In genomic region chr17:83101805-83102480, GRCh38 we compare ENCODE assay signal across 12 cellular contexts. TPM values are rescaled to one million over a fixed set of nuclear protein-coding genes. Genes with fewer than 3 reads are reported as not detected.
DNase-seq lines count a peak whose midpoint lies in the region; ATAC-seq and TF ChIP-seq lines count a peak whose summit lies in the region.
"Had no signal": no experiment of that assay in that cellular context is flagged by ENCODE, and none has a peak within 500 bp of the region (broad histone marks: within the 10 kb centered on the region; RNA-seq: fewer than 3 reads in every experiment).

No MANE protein-coding gene starts in this region.

- H3K4me3 ChIP-seq in mammary epithelial cell (replicated peaks in 1 of 3; ENCODE audit: insufficient read depth in 1 of 3, low read depth in 2 of 3, low read length in 3 of 3) (no peak overlapping the region), aorta (ENCODE audit: low read length in 2 of 2) (no peak overlapping the region)
- no peak overlapping the region for H3K4me3 ChIP-seq in naive thymus-derived CD4-positive, alpha-beta T cell (ENCODE audit: low read length)

- H3K27ac ChIP-seq in mammary epithelial cell (ENCODE audit: insufficient read depth, low read depth, low read length): no peak overlapping the region
- H3K27ac ChIP-seq in naive thymus-derived CD4-positive, alpha-beta T cell (ENCODE audit: low read depth, low read length): no peak overlapping the region
- peak overlapping the region; percentile 24 to 89 for H3K27ac ChIP-seq in aorta (ENCODE audit: low read depth in 1 of 2, low read length in 2 of 2)
- H3K27ac ChIP-seq: brain microvascular endothelial cell had no signal

- H3K9ac ChIP-seq in mammary epithelial cell (ENCODE audit: insufficient read depth, low read length): no peak overlapping the region

- DNase-seq in MCF 10A (ENCODE audit: unreplicated experiment): peak; percentile 71
- no peak for DNase-seq in mammary epithelial cell
- no peak for DNase-seq in naive thymus-derived CD4-positive, alpha-beta T cell
- peak in 1 of 2 donors; percentile 72 for DNase-seq in aorta
- DNase-seq: brain microvascular endothelial cell; NCI-H510A; stimulated activated CD4-positive, alpha-beta T cell treated with anti-CD3 and anti-CD28 coated beads, Interleukin-15, amount 100 ng/mL, for 24 hours had no signal

- ATAC-seq in naive thymus-derived CD4-positive, alpha-beta T cell: peak; percentile 4
- ATAC-seq in aorta (ENCODE audit: low FRiP score) (no peak), GM21367 (IDR thresholded peaks at IDR 0.05; ENCODE audit: unreplicated experiment) (no peak), HG02798 (IDR thresholded peaks at IDR 0.05; ENCODE audit: poor library complexity, unreplicated experiment) (no peak), GM21515 (IDR thresholded peaks at IDR 0.05; ENCODE audit: unreplicated experiment) (no peak)

- H3K36me3 ChIP-seq in mammary epithelial cell (ENCODE audit: insufficient read depth, low read length) (no peaks in the 10 kb centered on the region), aorta (ENCODE audit: control insufficient read depth in 1 of 2, insufficient read depth in 2 of 2, low read length in 1 of 2) (no peaks in the 10 kb centered on the region)
- H3K36me3 ChIP-seq in naive thymus-derived CD4-positive, alpha-beta T cell (ENCODE audit: control insufficient read depth in 2 of 3, insufficient read depth in 3 of 3, low read length in 3 of 3): no peaks in the 10 kb centered on the region
- H3K36me3 ChIP-seq: brain microvascular endothelial cell had no signal

- 78% methylated on average over 15 of the region's 22 CpGs for WGBS in mammary epithelial cell (ENCODE audit: low coverage, missing lambda C conversion rate)
- 16 to 22% methylated on average over 15 to 22 of the region's 22 CpGs for WGBS in aorta, 2 donors

- H3K36me3 Mint-ChIP-seq in MCF 10A (ENCODE audit: insufficient read depth, unreplicated experiment): no peaks in the 10 kb centered on the region
- peaks cover 11% of the 10 kb centered on the region for H3K36me3 Mint-ChIP-seq in dendritic cell treated with granulocyte-macrophage colony-stimulating factor and Interleukin-4, amounts not matched to agents 40 ng/mL and 50 ng/mL, for 4 days (ENCODE audit: low read depth)
- no peaks in the 10 kb centered on the region for H3K36me3 Mint-ChIP-seq in naive thymus-derived CD4-positive, alpha-beta T cell

- H3K4me1 Mint-ChIP-seq in MCF 10A (ENCODE audit: insufficient read depth, unreplicated experiment): peaks cover 9% of the 10 kb centered on the region
- peaks cover 73% of the 10 kb centered on the region for H3K4me1 Mint-ChIP-seq in dendritic cell treated with granulocyte-macrophage colony-stimulating factor and Interleukin-4, amounts not matched to agents 40 ng/mL and 50 ng/mL, for 4 days (ENCODE audit: low read depth)
- H3K4me1 Mint-ChIP-seq in naive thymus-derived CD4-positive, alpha-beta T cell: peaks cover 0 to 21% (median 2%) of the 10 kb centered on the region in 7 donors

- peak overlapping the region; percentile 63 for H3K27ac Mint-ChIP-seq in MCF 10A (ENCODE audit: low read depth, unreplicated experiment)
- peak overlapping the region; percentile 93 for H3K27ac Mint-ChIP-seq in dendritic cell treated with granulocyte-macrophage colony-stimulating factor and Interleukin-4, amounts not matched to agents 40 ng/mL and 50 ng/mL, for 4 days
- no peak overlapping the region for H3K27ac Mint-ChIP-seq in naive thymus-derived CD4-positive, alpha-beta T cell
- H3K27ac Mint-ChIP-seq: stimulated activated naive CD8-positive, alpha-beta T cell treated with anti-CD3 and anti-CD28 coated beads, Interleukin-15, Interleukin-2, amounts not matched to agents 100 ng/mL and 50 ng/mL, for 24 hours had no signal

- POLR2A ChIA-PET in MCF 10A (lab: Yijun Ruan, JAX): interaction anchor here (0.6 to 1.0 kb wide), 2 partner anchors 225 to 227 kb away, joined by 3 read pairs; no protein-coding TSS in a partner anchor
- POLR2A ChIA-PET in naive thymus-derived CD4-positive, alpha-beta T cell (lab: Charles Lee): no interaction called here

- in situ Hi-C loops in mammary epithelial cell (cut with MboI; ENCODE audit: low sequenced_read_pairs in 2 of 2): no loop called here

- no peaks in the 10 kb centered on the region for H4K20me1 ChIP-seq in mammary epithelial cell (ENCODE audit: insufficient read depth, low read length)

- peaks cover 9% of the 10 kb centered on the region for H3K27me3 ChIP-seq in mammary epithelial cell (ENCODE audit: insufficient read depth, low read length)
- peaks cover 0 to 4% of the 10 kb centered on the region in 2 donors for H3K27me3 ChIP-seq in naive thymus-derived CD4-positive, alpha-beta T cell (ENCODE audit: control insufficient read depth in 2 of 2, insufficient read depth in 2 of 2, low read length in 2 of 2)
- no peaks in the 10 kb centered on the region for H3K27me3 ChIP-seq in aorta (ENCODE audit: control insufficient read depth in 1 of 2, insufficient read depth in 2 of 2, low read length in 1 of 2)
- H3K27me3 ChIP-seq: brain microvascular endothelial cell had no signal

- no peaks in the 10 kb centered on the region for H3K27me3 Mint-ChIP-seq in MCF 10A (ENCODE audit: insufficient read depth, unreplicated experiment)
- H3K27me3 Mint-ChIP-seq in dendritic cell treated with granulocyte-macrophage colony-stimulating factor and Interleukin-4, amounts not matched to agents 40 ng/mL and 50 ng/mL, for 4 days: peaks cover 21% of the 10 kb centered on the region
- peaks cover 4 to 22% (median 11%) of the 10 kb centered on the region in 5 donors for H3K27me3 Mint-ChIP-seq in naive thymus-derived CD4-positive, alpha-beta T cell

- H2AFZ ChIP-seq in mammary epithelial cell (ENCODE audit: low read depth, low read length): no peak overlapping the region

- no peaks in the 10 kb centered on the region for H3K4me1 ChIP-seq in mammary epithelial cell (ENCODE audit: insufficient read depth, low read length)
- peaks cover 0 to 7% of the 10 kb centered on the region in 2 donors for H3K4me1 ChIP-seq in naive thymus-derived CD4-positive, alpha-beta T cell (ENCODE audit: control insufficient read depth in 2 of 2, insufficient read depth in 2 of 2, low read length in 2 of 2)
- peaks cover 2 to 3% of the 10 kb centered on the region in 2 donors for H3K4me1 ChIP-seq in aorta (ENCODE audit: control insufficient read depth in 1 of 2, insufficient read depth in 2 of 2, low read length in 2 of 2)

- intact Hi-C loops in MCF 10A (cut with micrococcal nuclease) (no loop called here), mammary epithelial cell (cut with micrococcal nuclease) (no loop called here), aorta (cut with DNase I) (no loop called here)
- intact Hi-C loops in dendritic cell treated with granulocyte-macrophage colony-stimulating factor and Interleukin-4, amounts not matched to agents 40 ng/mL and 50 ng/mL, for 4 days (cut with micrococcal nuclease): loop anchor here (2.0 kb wide), 1 partner anchor 51 kb away; no protein-coding TSS in a partner anchor
- intact Hi-C loops in naive thymus-derived CD4-positive, alpha-beta T cell (cut with micrococcal nuclease): no loop called here

- CTCF ChIA-PET in MCF 10A (lab: Yijun Ruan, JAX): interaction anchor here (0.5 kb wide), 1 partner anchor 223 kb away, joined by 4 read pairs; no protein-coding TSS in a partner anchor
- CTCF ChIA-PET in mammary epithelial cell (lab: Charles Lee; ENCODE audit: low non-redundant PET): no interaction called here
- CTCF ChIA-PET in naive thymus-derived CD4-positive, alpha-beta T cell (lab: Charles Lee): no interaction called here

- peak overlapping the region; percentile 29 for H3K4me3 Mint-ChIP-seq in MCF 10A (ENCODE audit: unreplicated experiment)
- H3K4me3 Mint-ChIP-seq in dendritic cell treated with granulocyte-macrophage colony-stimulating factor and Interleukin-4, amounts not matched to agents 40 ng/mL and 50 ng/mL, for 4 days: no peak overlapping the region
- no peak overlapping the region for H3K4me3 Mint-ChIP-seq in naive thymus-derived CD4-positive, alpha-beta T cell
- H3K4me3 Mint-ChIP-seq: stimulated activated naive CD8-positive, alpha-beta T cell treated with anti-CD3 and anti-CD28 coated beads, Interleukin-15, Interleukin-2, amounts not matched to agents 100 ng/mL and 50 ng/mL, for 24 hours had no signal

- dilution Hi-C loops in mammary epithelial cell (cut with HindIII; ENCODE audit: low sequenced_read_pairs): no loop called here

- H3K79me2 ChIP-seq in mammary epithelial cell (ENCODE audit: insufficient read depth, low read length): no peaks in the 10 kb centered on the region

- H3K9me3 ChIP-seq in mammary epithelial cell (replicated peaks; ENCODE audit: insufficient read depth, low read length) (no peaks in the 10 kb centered on the region), aorta (ENCODE audit: control insufficient read depth, low read length) (no peaks in the 10 kb centered on the region)
- H3K9me3 ChIP-seq in naive thymus-derived CD4-positive, alpha-beta T cell (ENCODE audit: control insufficient read depth in 2 of 3, low read length in 3 of 3): no peaks in the 10 kb centered on the region

- BruUV-seq in MCF 10A (replicated peaks; lab: Mats Ljungman, UMichigan) (no TSS peak), mammary epithelial cell (replicated peaks; lab: Mats Ljungman, UMichigan) (no TSS peak)

- no peak overlapping the region for H3K4me2 ChIP-seq in mammary epithelial cell (ENCODE audit: insufficient read depth, low read depth, low read length)

- TF ChIP-seq CTCF in MCF 10A (IDR thresholded peaks at IDR 0.05; ENCODE audit: unreplicated experiment) (no peak), mammary epithelial cell (conservative IDR thresholded peaks at IDR 0.05 in 1 of 2, IDR thresholded peaks at IDR 0.05 in 1 of 2; ENCODE audit: extremely low read depth in 1 of 2, insufficient read depth in 1 of 2, low read depth in 1 of 2, low read length in 2 of 2) (no peak)

- no peaks in the 10 kb centered on the region for H3K9me3 Mint-ChIP-seq in MCF 10A (ENCODE audit: unreplicated experiment)
- H3K9me3 Mint-ChIP-seq in dendritic cell treated with granulocyte-macrophage colony-stimulating factor and Interleukin-4, amounts not matched to agents 40 ng/mL and 50 ng/mL, for 4 days: no peaks in the 10 kb centered on the region
- H3K9me3 Mint-ChIP-seq in naive thymus-derived CD4-positive, alpha-beta T cell: no peaks in the 10 kb centered on the region
- H3K9me3 Mint-ChIP-seq: stimulated activated naive CD8-positive, alpha-beta T cell treated with anti-CD3 and anti-CD28 coated beads, Interleukin-15, Interleukin-2, amounts not matched to agents 100 ng/mL and 50 ng/mL, for 24 hours had no signal

RNA-seq across cellular contexts. Expression of gene METRNL, which starts 22.5 kb away (rescaled TPM):
- total RNA-seq in MCF 10A (2022): 14.5 and 24.1 TPM in 2 replicates
- 1 to 10 TPM; 2.5 to 9.6 TPM for total RNA-seq in mammary epithelial cell
- 4.7 TPM for polyA plus RNA-seq in mammary epithelial cell
- polyA minus RNA-seq in mammary epithelial cell: 1.1 TPM
- 100 to 1,000 TPM in 1 of 5 experiments, 10 to 100 TPM in 2, 1 to 10 TPM in 2; 1.0 to 147 (median 10.3) TPM for total RNA-seq in naive thymus-derived CD4-positive, alpha-beta T cell
- not detected for polyA plus RNA-seq in naive thymus-derived CD4-positive, alpha-beta T cell
- 100 to 1,000 TPM; 126 to 176 TPM for total RNA-seq in aorta
- polyA plus RNA-seq in aorta: 10 to 100 TPM; 35.3 to 81.5 TPM

Comparison
In these comparisons a context has a peak if more than half of its experiments do, and no peak if none do; other contexts are left out.
1. H3K27ac Mint-ChIP-seq: peak in MCF 10A (single experiment) and dendritic cell treated with granulocyte-macrophage colony-stimulating factor and Interleukin-4, amounts not matched to agents 40 ng/mL and 50 ng/mL, for 4 days (single experiment); none in naive thymus-derived CD4-positive, alpha-beta T cell (0 of 9).
2. H3K27ac ChIP-seq: peak in aorta (2 of 2); none in mammary epithelial cell (single experiment) and naive thymus-derived CD4-positive, alpha-beta T cell (single experiment).